Comparison of ENCODE assay signal across 22 cellular contexts in the genomic region with DNA sequence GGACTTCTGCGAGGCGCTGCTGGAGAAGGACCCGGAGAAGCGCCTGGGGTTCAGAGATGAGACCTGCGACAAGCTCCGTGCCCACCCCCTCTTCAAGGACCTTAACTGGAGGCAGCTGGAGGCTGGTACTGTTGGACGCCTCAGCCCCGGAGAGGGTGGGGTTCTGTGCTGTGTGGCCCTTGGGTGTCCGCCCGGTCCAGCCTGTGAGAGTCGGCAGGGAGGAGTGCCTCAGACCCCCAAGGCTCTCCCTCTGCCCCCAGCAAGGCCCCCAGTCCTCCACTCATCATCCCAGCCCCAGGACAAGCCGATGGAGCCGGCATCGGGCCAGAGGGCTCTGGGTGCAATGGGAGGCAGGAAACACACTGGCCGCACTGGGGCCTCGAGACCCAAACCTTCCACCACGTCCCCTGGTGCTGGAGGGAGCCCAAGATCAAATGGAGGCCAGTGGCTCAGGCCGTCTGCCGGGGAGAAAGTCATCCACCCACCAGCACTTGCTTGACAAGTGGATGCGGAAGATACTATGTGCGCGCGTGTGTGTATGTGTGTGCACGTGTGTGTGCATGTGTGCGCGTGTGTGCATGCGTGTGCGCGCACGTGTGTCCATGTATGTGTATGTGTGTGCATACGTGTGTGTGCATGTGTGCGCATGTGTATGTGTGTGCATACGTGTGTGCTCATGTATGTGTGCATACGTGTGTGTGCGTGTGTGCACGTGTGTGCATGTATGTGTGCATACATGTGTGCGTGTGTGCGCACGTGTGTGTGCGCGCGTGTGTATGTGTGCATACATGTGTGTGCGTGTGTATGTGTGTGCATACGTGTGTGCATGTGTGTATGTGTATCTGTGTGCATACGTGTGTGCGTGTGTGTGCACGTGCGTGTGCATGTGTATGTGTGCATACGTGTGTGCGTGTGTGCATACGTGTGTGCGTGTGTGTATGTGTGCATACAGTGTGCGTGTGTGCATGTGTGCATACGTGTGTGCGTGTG. TPM values are rescaled to one million over a fixed set of nuclear protein-coding genes. Genes with fewer than 3 reads are reported as not detected.
"Had no signal": no experiment of that assay in that cellular context is flagged by ENCODE, and none has a peak within 500 bp of the region (broad histone marks: within the 10 kb centered on the region; RNA-seq: fewer than 3 reads in every experiment).

No MANE protein-coding gene starts in this region.

- H3K36me3 Mint-ChIP-seq: activated CD4-positive, alpha-beta memory T cell treated with anti-CD3 and anti-CD28 coated beads for 36 hours; naive thymus-derived CD8-positive, alpha-beta T cell; stimulated activated memory B cell treated with anti-CD40 and anti-IgM and Interleukin-4, amounts not matched to agents 10 μg/mL and 1 μg/mL and 100 μg/mL, for 72 hours had no signal

- H3K4me3 ChIP-seq: left lung, pancreas, sigmoid colon, thoracic aorta had no signal

- DNase-seq: activated CD4-positive, alpha-beta memory T cell treated with anti-CD3 and anti-CD28 coated beads for 36 hours; activated CD4-positive, alpha-beta T cell treated with anti-CD3 and anti-CD28 coated beads for 36 hours; activated naive CD4-positive, alpha-beta T cell treated with anti-CD3 and anti-CD28 coated beads for 36 hours; activated T-cell treated with anti-CD3 and anti-CD28 coated beads, Interleukin-2, amount 50 U/mL, for 1 hour; brain microvascular endothelial cell; cortex of kidney; naive thymus-derived CD8-positive, alpha-beta T cell; sigmoid colon; stimulated activated CD4-positive, alpha-beta T cell treated with anti-CD3 and anti-CD28 coated beads, Interleukin-4, amount 100 ng/mL, for 4 hours; T-helper 2 cell; WERI-Rb-1 had no signal

- H3K4me1 ChIP-seq: pancreas, sigmoid colon had no signal

- H3K27me3 ChIP-seq: pancreas had no signal

- FAIRE-seq: endometrium, frontal cortex, keratinocyte, pancreas had no signal

- H3K4me3 Mint-ChIP-seq: activated CD4-positive, alpha-beta memory T cell treated with anti-CD3 and anti-CD28 coated beads for 36 hours; activated CD4-positive, alpha-beta T cell treated with anti-CD3 and anti-CD28 coated beads for 36 hours; activated naive CD4-positive, alpha-beta T cell treated with anti-CD3 and anti-CD28 coated beads for 36 hours; central memory CD8-positive, alpha-beta T cell; memory B cell; naive thymus-derived CD8-positive, alpha-beta T cell; stimulated activated memory B cell treated with anti-CD40 and anti-IgM and Interleukin-4, amounts not matched to agents 10 μg/mL and 1 μg/mL and 100 μg/mL, for 72 hours had no signal

- H3K9me3 ChIP-seq: left lung, neutrophil, pancreas, sigmoid colon, thoracic aorta had no signal

- H3K4me1 Mint-ChIP-seq: activated CD4-positive, alpha-beta T cell treated with anti-CD3 and anti-CD28 coated beads for 36 hours; memory B cell had no signal

- H3K9me3 Mint-ChIP-seq: activated T-helper 2 cell treated with anti-CD3 and anti-CD28 coated beads, Interferon-gamma antibody, Interleukin-2, Interleukin-4, amounts not matched to agents 10 μg/mL and 5 μg/mL and 100 μg/mL, durations not matched to agents 14 hours and 24 hours and 36 hours; central memory CD8-positive, alpha-beta T cell; memory B cell; naive thymus-derived CD8-positive, alpha-beta T cell; stimulated activated memory B cell treated with anti-CD40 and anti-IgM and Interleukin-4, amounts not matched to agents 10 μg/mL and 1 μg/mL and 100 μg/mL, for 72 hours had no signal

- ATAC-seq: activated CD4-positive, alpha-beta T cell treated with anti-CD3 and anti-CD28 coated beads for 36 hours; left lung; naive thymus-derived CD8-positive, alpha-beta T cell; pancreas had no signal

- H3K27ac Mint-ChIP-seq: activated CD4-positive, alpha-beta memory T cell treated with anti-CD3 and anti-CD28 coated beads for 36 hours; activated CD4-positive, alpha-beta T cell treated with anti-CD3 and anti-CD28 coated beads for 36 hours; activated naive CD4-positive, alpha-beta T cell treated with anti-CD3 and anti-CD28 coated beads for 36 hours; activated T-helper 2 cell treated with anti-CD3 and anti-CD28 coated beads, Interferon-gamma antibody, Interleukin-2, Interleukin-4, amounts not matched to agents 10 μg/mL and 5 μg/mL and 100 μg/mL, durations not matched to agents 14 hours and 24 hours and 36 hours; memory B cell; stimulated activated memory B cell treated with anti-CD40 and anti-IgM and Interleukin-4, amounts not matched to agents 10 μg/mL and 1 μg/mL and 100 μg/mL, for 72 hours had no signal

- H3K36me3 ChIP-seq: brain microvascular endothelial cell, left lung, neutrophil, pancreas, sigmoid colon, thoracic aorta had no signal

- H3K27ac ChIP-seq: brain microvascular endothelial cell, left lung, neutrophil, pancreas, sigmoid colon, thoracic aorta, WERI-Rb-1 had no signal

RNA-seq across cellular contexts. Expression of a gene that starts 25.8 kb away (rescaled TPM):
- total RNA-seq: frontal cortex had no signal
